ENCODE assay signal across 18 cellular contexts in genomic region chr10:108578258-108578657, GRCh38.
"Had no signal": no experiment of that assay in that cellular context is flagged by ENCODE, and none has a peak within 500 bp of the region (broad histone marks: within the 10 kb centered on the region; RNA-seq: fewer than 3 reads in every experiment).

No MANE protein-coding gene starts in this region.

- H3K27ac Mint-ChIP-seq: dendritic cell treated with granulocyte-macrophage colony-stimulating factor and Interleukin-4, amounts not matched to agents 40 ng/mL and 50 ng/mL, for 4 days; effector memory CD8-positive, alpha-beta T cell; mesothelial cell of epicardium; natural killer cell; type B pancreatic cell had no signal

- H3K4me1 Mint-ChIP-seq: natural killer cell, neural crest cell had no signal

- ATAC-seq: effector memory CD8-positive, alpha-beta T cell; foreskin keratinocyte; left colon; natural killer cell had no signal

- H3K27ac ChIP-seq: foreskin keratinocyte had no signal

- FAIRE-seq: colon, endothelial cell of umbilical vein, kidney, small intestine, urothelium cell line had no signal

- H3K4me3 Mint-ChIP-seq: dendritic cell treated with granulocyte-macrophage colony-stimulating factor and Interleukin-4, amounts not matched to agents 40 ng/mL and 50 ng/mL, for 4 days; effector memory CD8-positive, alpha-beta T cell; mesothelial cell of epicardium; natural killer cell; neural crest cell; type B pancreatic cell had no signal

- DNase-seq: effector memory CD8-positive, alpha-beta T cell; erythroblast; foreskin keratinocyte; kidney; left colon; mammary epithelial cell; natural killer cell; posterior cingulate gyrus; small intestine; stimulated activated CD4-positive, alpha-beta T cell treated with anti-CD3 and anti-CD28 coated beads, Interleukin-12 subunit alpha, Interleukin-12 subunit beta, amount 100 ng/mL, for 4 hours; stimulated activated naive CD4-positive, alpha-beta T cell had no signal

- H3K9me3 Mint-ChIP-seq: mesothelial cell of epicardium, neural crest cell, type B pancreatic cell had no signal

- H3K27me3 Mint-ChIP-seq: dendritic cell treated with granulocyte-macrophage colony-stimulating factor and Interleukin-4, amounts not matched to agents 40 ng/mL and 50 ng/mL, for 4 days; effector memory CD8-positive, alpha-beta T cell had no signal

- H3K36me3 Mint-ChIP-seq: mesothelial cell of epicardium, natural killer cell, type B pancreatic cell had no signal

- H3K4me1 ChIP-seq: foreskin keratinocyte had no signal

- H3K27me3 ChIP-seq: foreskin keratinocyte had no signal
